In the genomic region with DNA sequence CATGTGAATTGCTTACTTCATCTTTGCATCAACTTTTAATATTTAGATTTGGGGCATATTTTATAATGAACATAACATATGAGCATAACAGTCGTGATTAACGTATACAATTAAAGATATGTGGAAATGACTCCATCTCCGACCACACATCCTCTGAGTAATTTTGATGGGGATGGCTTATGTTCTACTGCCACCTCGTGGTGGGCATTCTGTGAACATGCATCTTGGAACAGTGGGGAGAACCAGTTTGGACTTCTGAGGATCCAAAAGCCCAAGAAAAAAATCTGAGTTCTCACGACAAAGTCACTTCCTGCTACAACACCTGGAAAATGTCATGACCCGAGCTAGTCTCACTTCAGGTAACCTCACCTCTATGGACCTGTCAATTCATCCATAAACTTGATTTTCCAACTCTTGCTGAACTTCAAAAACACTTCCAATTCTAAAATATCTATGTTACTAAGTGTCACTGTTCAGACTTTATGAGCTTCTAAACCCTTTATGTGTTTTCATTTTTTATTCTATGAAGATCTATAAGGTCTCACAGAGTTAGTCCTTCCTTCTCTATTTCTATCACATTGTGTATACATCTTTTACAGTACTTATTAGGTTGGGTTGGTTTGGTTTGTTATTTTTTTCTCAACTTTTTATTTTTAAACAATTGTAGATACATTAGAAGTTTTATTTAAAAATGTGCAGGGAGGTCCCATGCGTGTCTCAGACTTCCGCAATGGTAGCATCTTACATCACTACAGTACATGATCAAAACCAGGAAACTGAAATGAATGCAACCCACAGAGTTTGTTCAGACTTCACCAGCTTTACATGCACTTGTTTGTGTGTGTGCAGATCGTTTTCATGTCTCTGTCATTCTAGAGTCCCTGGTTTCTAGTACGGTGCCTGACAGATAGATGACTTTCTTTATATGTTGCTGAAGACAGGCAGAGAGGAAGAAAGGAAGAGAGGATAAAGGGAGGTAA, we compare ENCODE assay signal across 8 cellular contexts. TPM values are rescaled to one million over a fixed set of nuclear protein-coding genes. Genes with fewer than 3 reads are reported as not detected.
DNase-seq lines count a peak whose midpoint lies in the region; ATAC-seq and TF ChIP-seq lines count a peak whose summit lies in the region.

No MANE protein-coding gene starts in this region.

- peak; percentile 77 for DNase-seq in DMS53 treated with DMSO at 0.1 percent for 48 hours (lab: John Stamatoyannopoulos, UW; ENCODE audit: unreplicated experiment)
- peak; percentile 80 for DNase-seq in GM23248
- DNase-seq in NB4 (ENCODE audit: low read depth) = peak; percentile 81
- peak; percentile 64 to 77 for DNase-seq in activated naive CD4-positive, alpha-beta T cell treated with anti-CD3 and anti-CD28 coated beads, Interleukin-2, amount 50 U/mL, for 72 hours (ENCODE audit: low spot score in 2 of 2)
- DNase-seq in cardiac muscle cell (ENCODE audit: low read depth in 1 of 2, low spot score in 1 of 2) = peak; percentile 76 to 80
- DNase-seq in renal cortical epithelial cell (ENCODE audit: low read depth) = peak; percentile 58
- DNase-seq in mesenteric fat pad (ENCODE audit: low spot score) = no peak

- H3K9me2 ChIP-seq in GM23248 (ENCODE audit: insufficient read depth) = no peaks in the 10 kb centered on the region

- no peaks in the 10 kb centered on the region for H3K36me3 Mint-ChIP-seq in activated naive CD4-positive, alpha-beta T cell treated with anti-CD3 and anti-CD28 coated beads, Interleukin-2, amount 50 U/mL, for 72 hours

- no peaks in the 10 kb centered on the region for H4K20me1 ChIP-seq in GM23248 (ENCODE audit: insufficient read depth)

- H3K9me3 Mint-ChIP-seq in activated naive CD4-positive, alpha-beta T cell treated with anti-CD3 and anti-CD28 coated beads, Interleukin-2, amount 50 U/mL, for 72 hours = no peaks in the 10 kb centered on the region

- peaks cover 5% of the 10 kb centered on the region; the same call in 1 of the 2 replicates for H3K27me3 ChIP-seq in GM23248 (replicated peaks; ENCODE audit: insufficient read depth)
- no peaks in the 10 kb centered on the region for H3K27me3 ChIP-seq in cardiac muscle cell

- H3K27ac ChIP-seq in GM23248 (no peak overlapping the region), cardiac muscle cell (no peak overlapping the region)

- H3K27ac Mint-ChIP-seq in activated naive CD4-positive, alpha-beta T cell treated with anti-CD3 and anti-CD28 coated beads, Interleukin-2, amount 50 U/mL, for 72 hours = peak overlapping the region in 1 of 2 donors; percentile 59

- 15 to 22% methylated on average over 10 of the region's 10 CpGs for WGBS in GM23248 (ENCODE audit: low coverage in 1 of 2, low lambda C conversion rate in 2 of 2, missing lambda C conversion rate in 2 of 2), 2 experiments

- no peak overlapping the region for H3K9ac ChIP-seq in GM23248

- no peak for TF ChIP-seq POLR2A in NB4 (IDR thresholded peaks at IDR 0.05; ENCODE audit: extremely low read depth, insufficient read length)

- H3K9me3 ChIP-seq in GM23248 (ENCODE audit: low read depth) (no peaks in the 10 kb centered on the region), cardiac muscle cell (ENCODE audit: low read depth) (no peaks in the 10 kb centered on the region)

- H3K36me3 ChIP-seq in GM23248 (ENCODE audit: low read depth) (no peaks in the 10 kb centered on the region), cardiac muscle cell (no peaks in the 10 kb centered on the region)

- H3K4me1 ChIP-seq in GM23248 (ENCODE audit: insufficient read depth) = no peaks in the 10 kb centered on the region
- H3K4me1 ChIP-seq in cardiac muscle cell (ENCODE audit: low read depth) = no peaks in the 10 kb centered on the region

- H3F3A ChIP-seq in GM23248 (ENCODE audit: insufficient read depth) = no peaks in the 10 kb centered on the region

- in situ Hi-C loops in GM23248 (cut with MboI) = loop anchor here (10.0 kb wide), 1 partner anchor 664 kb away; no protein-coding TSS in a partner anchor

- H3K79me2 ChIP-seq in GM23248 (ENCODE audit: insufficient read depth) = no peaks in the 10 kb centered on the region

- TF ChIP-seq CTCF in NB4 (IDR thresholded peaks at IDR 0.05; ENCODE audit: low read depth, low read length) (peak; percentile 89), cardiac muscle cell (IDR thresholded peaks at IDR 0.05; ENCODE audit: low read depth, low read length) (peak; percentile 87)

- peak; percentile 92 for ATAC-seq in SK-N-SH treated with all-trans-retinoic acid at 6 μM for 48 hours
- peak; percentile 84 to 89 for ATAC-seq in activated naive CD4-positive, alpha-beta T cell treated with anti-CD3 and anti-CD28 coated beads, Interleukin-2, amount 50 U/mL, for 72 hours

- no peak overlapping the region for H3K4me2 ChIP-seq in GM23248 (ENCODE audit: unreplicated experiment)

- H2AFZ ChIP-seq in GM23248 = no peak overlapping the region

- H3K4me3 ChIP-seq in GM23248 (no peak overlapping the region), NB4 (ENCODE audit: low read depth, low read length) (no peak overlapping the region), cardiac muscle cell (no peak overlapping the region)

TF ChIP-seq in SK-N-SH treated with all-trans-retinoic acid at 6 μM for 48 hours, 23 proteins besides CTCF, POLR2A, EP300 and RAD21 (continues in another document):
- TF ChIP-seq ISL1 (CRISPR knock-in tag; IDR thresholded peaks at IDR 0.05) (no peak), CSDC2 (CRISPR knock-in tag; IDR thresholded peaks at IDR 0.05) (no peak), OSR1 (CRISPR knock-in tag; IDR thresholded peaks at IDR 0.05) (no peak), ZNF565 (CRISPR knock-in tag; conservative IDR thresholded peaks at IDR 0.05; ENCODE audit: low read depth) (no peak), GLIS3 (CRISPR knock-in tag; IDR thresholded peaks at IDR 0.05) (no peak), ZFP30 (CRISPR knock-in tag; IDR thresholded peaks at IDR 0.05) (no peak), TOX (CRISPR knock-in tag; IDR thresholded peaks at IDR 0.05; ENCODE audit: borderline replicate concordance) (no peak), ARNTL (CRISPR knock-in tag; IDR thresholded peaks at IDR 0.05; ENCODE audit: borderline replicate concordance, low read depth) (no peak), ESRRG (CRISPR knock-in tag; IDR thresholded peaks at IDR 0.05) (no peak), BACH2 (CRISPR knock-in tag; IDR thresholded peaks at IDR 0.05; ENCODE audit: borderline replicate concordance) (no peak)
- TF ChIP-seq, protein P1, sequence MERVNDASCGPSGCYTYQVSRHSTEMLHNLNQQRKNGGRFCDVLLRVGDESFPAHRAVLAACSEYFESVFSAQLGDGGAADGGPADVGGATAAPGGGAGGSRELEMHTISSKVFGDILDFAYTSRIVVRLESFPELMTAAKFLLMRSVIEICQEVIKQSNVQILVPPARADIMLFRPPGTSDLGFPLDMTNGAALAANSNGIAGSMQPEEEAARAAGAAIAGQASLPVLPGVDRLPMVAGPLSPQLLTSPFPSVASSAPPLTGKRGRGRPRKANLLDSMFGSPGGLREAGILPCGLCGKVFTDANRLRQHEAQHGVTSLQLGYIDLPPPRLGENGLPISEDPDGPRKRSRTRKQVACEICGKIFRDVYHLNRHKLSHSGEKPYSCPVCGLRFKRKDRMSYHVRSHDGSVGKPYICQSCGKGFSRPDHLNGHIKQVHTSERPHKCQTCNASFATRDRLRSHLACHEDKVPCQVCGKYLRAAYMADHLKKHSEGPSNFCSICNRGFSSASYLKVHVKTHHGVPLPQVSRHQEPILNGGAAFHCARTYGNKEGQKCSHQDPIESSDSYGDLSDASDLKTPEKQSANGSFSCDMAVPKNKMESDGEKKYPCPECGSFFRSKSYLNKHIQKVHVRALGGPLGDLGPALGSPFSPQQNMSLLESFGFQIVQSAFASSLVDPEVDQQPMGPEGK (CRISPR knock-in tag; IDR thresholded peaks at IDR 0.05; ENCODE audit: borderline replicate concordance) = no peak
- TF ChIP-seq, protein P2, sequence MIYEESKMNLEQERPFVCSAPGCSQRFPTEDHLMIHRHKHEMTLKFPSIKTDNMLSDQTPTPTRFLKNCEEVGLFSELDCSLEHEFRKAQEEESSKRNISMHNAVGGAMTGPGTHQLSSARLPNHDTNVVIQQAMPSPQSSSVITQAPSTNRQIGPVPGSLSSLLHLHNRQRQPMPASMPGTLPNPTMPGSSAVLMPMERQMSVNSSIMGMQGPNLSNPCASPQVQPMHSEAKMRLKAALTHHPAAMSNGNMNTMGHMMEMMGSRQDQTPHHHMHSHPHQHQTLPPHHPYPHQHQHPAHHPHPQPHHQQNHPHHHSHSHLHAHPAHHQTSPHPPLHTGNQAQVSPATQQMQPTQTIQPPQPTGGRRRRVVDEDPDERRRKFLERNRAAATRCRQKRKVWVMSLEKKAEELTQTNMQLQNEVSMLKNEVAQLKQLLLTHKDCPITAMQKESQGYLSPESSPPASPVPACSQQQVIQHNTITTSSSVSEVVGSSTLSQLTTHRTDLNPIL (CRISPR knock-in tag; IDR thresholded peaks at IDR 0.05; ENCODE audit: low read depth) = no peak
- TF ChIP-seq, protein P3, sequence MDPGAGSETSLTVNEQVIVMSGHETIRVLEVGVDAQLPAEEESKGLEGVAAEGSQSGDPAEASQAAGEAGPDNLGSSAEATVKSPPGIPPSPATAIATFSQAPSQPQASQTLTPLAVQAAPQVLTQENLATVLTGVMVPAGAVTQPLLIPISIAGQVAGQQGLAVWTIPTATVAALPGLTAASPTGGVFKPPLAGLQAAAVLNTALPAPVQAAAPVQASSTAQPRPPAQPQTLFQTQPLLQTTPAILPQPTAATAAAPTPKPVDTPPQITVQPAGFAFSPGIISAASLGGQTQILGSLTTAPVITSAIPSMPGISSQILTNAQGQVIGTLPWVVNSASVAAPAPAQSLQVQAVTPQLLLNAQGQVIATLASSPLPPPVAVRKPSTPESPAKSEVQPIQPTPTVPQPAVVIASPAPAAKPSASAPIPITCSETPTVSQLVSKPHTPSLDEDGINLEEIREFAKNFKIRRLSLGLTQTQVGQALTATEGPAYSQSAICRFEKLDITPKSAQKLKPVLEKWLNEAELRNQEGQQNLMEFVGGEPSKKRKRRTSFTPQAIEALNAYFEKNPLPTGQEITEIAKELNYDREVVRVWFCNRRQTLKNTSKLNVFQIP (CRISPR knock-in tag; IDR thresholded peaks at IDR 0.05; ENCODE audit: borderline replicate concordance, low read depth) = no peak

RNA-seq across cellular contexts. Expression of a gene that starts 38.2 kb away (rescaled TPM):
- not detected in 2 replicates for total RNA-seq in GM23248 (2014; rRNA removed; shearing (Covaris generic))
- polyA plus RNA-seq in GM23248 (2016; fragmentation: Nextera tagmentation; extraction: Ambion mirVana) = not detected in 2 replicates
- total RNA-seq in activated naive CD4-positive, alpha-beta T cell treated with anti-CD3 and anti-CD28 coated beads, Interleukin-2, amount 50 U/mL, for 72 hours = not detected
- total RNA-seq in cardiac muscle cell = under 0.01 and 0.03 TPM in 2 replicates
- polyA plus RNA-seq in cardiac muscle cell = not detected in 2 replicates
- not detected in 2 replicates for total RNA-seq in renal cortical epithelial cell
- total RNA-seq in mesenteric fat pad = 0.35 TPM

RNA-seq across cellular contexts. Expression of a gene that starts 53.1 kb away (rescaled TPM):
- not detected in 2 replicates for total RNA-seq in GM23248 (2014; rRNA removed; shearing (Covaris generic))
- not detected in 2 replicates for polyA plus RNA-seq in GM23248 (2016; fragmentation: Nextera tagmentation; extraction: Ambion mirVana)
- total RNA-seq in activated naive CD4-positive, alpha-beta T cell treated with anti-CD3 and anti-CD28 coated beads, Interleukin-2, amount 50 U/mL, for 72 hours = under 1 TPM in 1 of 2 donors, not detected in 1; 0.52 TPM
- not detected in 2 replicates for total RNA-seq in cardiac muscle cell
- not detected in 2 replicates for polyA plus RNA-seq in cardiac muscle cell
- not detected in 2 replicates for total RNA-seq in renal cortical epithelial cell
- total RNA-seq in mesenteric fat pad = not detected
